23 cellular contexts compared by ENCODE assay signal in the genomic region with DNA sequence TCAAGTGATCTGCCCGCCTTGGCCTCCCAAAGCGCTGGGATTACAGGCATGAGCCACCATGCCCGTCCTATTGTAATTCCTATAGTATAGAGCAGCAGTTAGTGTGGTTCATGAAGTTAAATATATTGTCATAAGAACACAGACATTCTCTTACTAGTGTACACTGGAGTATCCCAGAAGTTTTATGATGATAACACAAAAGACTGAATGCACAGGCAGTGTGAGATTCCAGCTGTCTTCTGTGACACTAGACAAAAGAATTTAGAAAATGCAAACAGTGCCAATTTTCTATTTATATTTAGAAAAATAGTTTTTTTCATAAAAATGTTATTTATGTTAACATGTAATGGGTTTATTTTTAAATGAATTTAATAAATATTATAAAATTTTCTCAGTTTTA. TPM values are rescaled to one million over a fixed set of nuclear protein-coding genes. Genes with fewer than 3 reads are reported as not detected.
"Had no signal": no experiment of that assay in that cellular context is flagged by ENCODE, and none has a peak within 500 bp of the region (broad histone marks: within the 10 kb centered on the region; RNA-seq: fewer than 3 reads in every experiment).

No MANE protein-coding gene starts in this region.

- H3K27ac ChIP-seq: gastroesophageal sphincter, heart right ventricle, neural progenitor cell, pancreas, thoracic aorta, upper lobe of right lung had no signal

- DNase-seq: activated CD4-positive, alpha-beta T cell treated with anti-CD3 and anti-CD28 coated beads, Interleukin-2, amount 10 ng/mL, durations not matched to agents 24 days and 14 days; activated CD4-positive, CD25-positive, alpha-beta regulatory T cell; activated CD8-positive, alpha-beta memory T cell treated with anti-CD3 and anti-CD28 coated beads, Interleukin-2, amount 50 U/mL, for 48 hours; activated CD8-positive, alpha-beta T cell treated with anti-CD3 and anti-CD28 coated beads, Interleukin-2, amount 10 ng/mL, durations not matched to agents 7 days and 5 days; activated naive CD8-positive, alpha-beta T cell treated with anti-CD3 and anti-CD28 coated beads, Interleukin-2, amount 10 ng/mL, durations not matched to agents 7 days and 5 days; anterior cingulate cortex; heart right ventricle; left colon; pancreas; stimulated activated CD4-positive, alpha-beta T cell treated with anti-CD3 and anti-CD28 coated beads, Interleukin-12 subunit alpha, Interleukin-12 subunit beta, amount 100 ng/mL, for 4 hours; stimulated activated CD4-positive, alpha-beta T cell treated with anti-CD3 and anti-CD28 coated beads, Interleukin-2, amount 100 ng/mL, for 24 hours; upper lobe of right lung had no signal

- H3K27ac Mint-ChIP-seq: activated CD4-positive, alpha-beta T cell treated with anti-CD3 and anti-CD28 coated beads, Interleukin-2, amount 10 ng/mL, durations not matched to agents 24 days and 14 days; activated CD8-positive, alpha-beta T cell treated with anti-CD3 and anti-CD28 coated beads, Interleukin-2, amount 10 ng/mL, durations not matched to agents 7 days and 5 days; activated naive CD8-positive, alpha-beta T cell treated with anti-CD3 and anti-CD28 coated beads, Interleukin-2, amount 10 ng/mL, durations not matched to agents 7 days and 5 days; activated T-helper 1 cell treated with anti-CD3 and anti-CD28 coated beads, Interleukin-12 subunit alpha, Interleukin-12 subunit beta, Interleukin-2, Interleukin-4 antibody, amounts not matched to agents 30 ng/mL and 10 ng/mL and 1 ng/mL, durations not matched to agents 14 hours and 24 hours and 36 hours; mesothelial cell of epicardium; neural progenitor cell; T-helper 2 cell treated with Interferon-gamma antibody and Interleukin-4, amounts not matched to agents 5 μg/mL and 100 μg/mL, for 36 hours had no signal

- FAIRE-seq: islet of Langerhans, pancreas had no signal

- H3K27me3 Mint-ChIP-seq: activated CD4-positive, alpha-beta T cell treated with anti-CD3 and anti-CD28 coated beads, Interleukin-2, amount 10 ng/mL, durations not matched to agents 24 days and 14 days; activated naive CD8-positive, alpha-beta T cell treated with anti-CD3 and anti-CD28 coated beads, Interleukin-2, amount 10 ng/mL, durations not matched to agents 7 days and 5 days had no signal

- H3K9me3 ChIP-seq: gastroesophageal sphincter, heart right ventricle, pancreas, thoracic aorta, upper lobe of right lung had no signal

- H3K9me3 Mint-ChIP-seq: activated CD4-positive, alpha-beta T cell treated with anti-CD3 and anti-CD28 coated beads, Interleukin-2, amount 10 ng/mL, durations not matched to agents 24 days and 14 days; activated naive CD8-positive, alpha-beta T cell treated with anti-CD3 and anti-CD28 coated beads, Interleukin-2, amount 10 ng/mL, durations not matched to agents 7 days and 5 days; activated T-helper 1 cell treated with anti-CD3 and anti-CD28 coated beads, Interleukin-12 subunit alpha, Interleukin-12 subunit beta, Interleukin-2, Interleukin-4 antibody, amounts not matched to agents 30 ng/mL and 10 ng/mL and 1 ng/mL, durations not matched to agents 14 hours and 24 hours and 36 hours; mesothelial cell of epicardium; neural progenitor cell; T-helper 2 cell treated with Interferon-gamma antibody and Interleukin-4, amounts not matched to agents 5 μg/mL and 100 μg/mL, for 36 hours had no signal

- H3K4me3 ChIP-seq: gastroesophageal sphincter, heart right ventricle, lung, neural progenitor cell, pancreas, thoracic aorta, upper lobe of right lung had no signal

- H3K9ac ChIP-seq: neural progenitor cell had no signal

- H3K4me3 Mint-ChIP-seq: activated CD4-positive, alpha-beta T cell treated with anti-CD3 and anti-CD28 coated beads, Interleukin-2, amount 10 ng/mL, durations not matched to agents 24 days and 14 days; activated CD8-positive, alpha-beta T cell treated with anti-CD3 and anti-CD28 coated beads, Interleukin-2, amount 10 ng/mL, durations not matched to agents 7 days and 5 days; activated naive CD8-positive, alpha-beta T cell treated with anti-CD3 and anti-CD28 coated beads, Interleukin-2, amount 10 ng/mL, durations not matched to agents 7 days and 5 days; activated T-helper 1 cell treated with anti-CD3 and anti-CD28 coated beads, Interleukin-12 subunit alpha, Interleukin-12 subunit beta, Interleukin-2, Interleukin-4 antibody, amounts not matched to agents 30 ng/mL and 10 ng/mL and 1 ng/mL, durations not matched to agents 14 hours and 24 hours and 36 hours; mesothelial cell of epicardium; neural progenitor cell; T-helper 2 cell treated with Interferon-gamma antibody and Interleukin-4, amounts not matched to agents 5 μg/mL and 100 μg/mL, for 36 hours had no signal

- H3K4me1 ChIP-seq: gastroesophageal sphincter, heart right ventricle, neural progenitor cell, pancreas, upper lobe of right lung had no signal

- ATAC-seq: activated CD8-positive, alpha-beta T cell treated with anti-CD3 and anti-CD28 coated beads, Interleukin-2, amount 10 ng/mL, durations not matched to agents 7 days and 5 days; esophagus mucosa; gastroesophageal sphincter; heart right ventricle; left colon; pancreas; sciatic nerve; upper lobe of right lung had no signal

- H3K4me1 Mint-ChIP-seq: activated CD4-positive, alpha-beta T cell treated with anti-CD3 and anti-CD28 coated beads, Interleukin-2, amount 10 ng/mL, durations not matched to agents 24 days and 14 days; activated naive CD8-positive, alpha-beta T cell treated with anti-CD3 and anti-CD28 coated beads, Interleukin-2, amount 10 ng/mL, durations not matched to agents 7 days and 5 days; mesothelial cell of epicardium; neural progenitor cell had no signal

- H3K27me3 ChIP-seq: gastroesophageal sphincter, heart right ventricle, neural progenitor cell, pancreas, upper lobe of right lung had no signal

RNA-seq across cellular contexts. Expression of a gene that starts 49.9 kb away (rescaled TPM):
- total RNA-seq: activated CD4-positive, alpha-beta T cell treated with anti-CD3 and anti-CD28 coated beads, Interleukin-2, amount 10 ng/mL, durations not matched to agents 24 days and 14 days; activated CD8-positive, alpha-beta T cell treated with anti-CD3 and anti-CD28 coated beads, Interleukin-2, amount 10 ng/mL, durations not matched to agents 7 days and 5 days; activated naive CD8-positive, alpha-beta T cell treated with anti-CD3 and anti-CD28 coated beads, Interleukin-2, amount 10 ng/mL, durations not matched to agents 7 days and 5 days; activated T-helper 1 cell treated with anti-CD3 and anti-CD28 coated beads, Interleukin-12 subunit alpha, Interleukin-12 subunit beta, Interleukin-2, Interleukin-4 antibody, amounts not matched to agents 30 ng/mL and 10 ng/mL and 1 ng/mL, durations not matched to agents 14 hours and 24 hours and 36 hours; cerebellum; esophagus mucosa; gastroesophageal sphincter; heart right ventricle; lung; mesothelial cell of epicardium; pancreas; sciatic nerve; thoracic aorta; upper lobe of right lung had no signal
- polyA plus RNA-seq: heart right ventricle, lung had no signal
